ENCODE assay signal across 8 cellular contexts in genomic region chr19:44954278-44954648, GRCh38. TPM values are rescaled to one million over a fixed set of nuclear protein-coding genes. Genes with fewer than 3 reads are reported as not detected.
DNase-seq lines count a peak whose midpoint lies in the region; ATAC-seq, FAIRE-seq and TF ChIP-seq lines count a peak whose summit lies in the region.

No MANE protein-coding gene starts in this region.

- POLR2A ChIA-PET in activated naive CD8-positive, alpha-beta T cell treated with anti-CD3 and anti-CD28 coated beads, Interleukin-2, amount 10 ng/mL, durations not matched to agents 7 days and 5 days (lab: Charles Lee) = interaction anchor here (0.6 to 1.5 kb wide), 6 partner anchors 47 to 224 kb away, joined by 3 to 6 read pairs (median 4); partner anchors contain the start of genes BLOC1S3, CLASRP and TRAPPC6A
- POLR2A ChIA-PET in HepG2 (lab: Yijun Ruan, JAX) = interaction anchor here (0.7 to 5.2 kb wide), 17 partner anchors 8 to 143 kb away, joined by 3 to 57 read pairs (median 6); partner anchors contain the start of genes APOC1, APOC2, APOE and CLASRP

- H3K9me3 ChIP-seq in HepG2 (ENCODE audit: low read length) (no peaks in the 10 kb centered on the region), tibial nerve (no peaks in the 10 kb centered on the region)

- peak overlapping the region; percentile 97 for H3K4me3 Mint-ChIP-seq in activated T-cell treated with anti-CD3 and anti-CD28 coated beads, Interleukin-2, amount 50 U/mL, for 4 hours
- peak overlapping the region; percentile 92 for H3K4me3 Mint-ChIP-seq in activated naive CD8-positive, alpha-beta T cell treated with anti-CD3 and anti-CD28 coated beads, Interleukin-2, amount 10 ng/mL, durations not matched to agents 7 days and 5 days

- ATAC-seq in activated T-cell treated with anti-CD3 and anti-CD28 coated beads, Interleukin-2, amount 50 U/mL, for 4 hours = no peak
- peak; percentile 4 for ATAC-seq in activated naive CD8-positive, alpha-beta T cell treated with anti-CD3 and anti-CD28 coated beads, Interleukin-2, amount 10 ng/mL, durations not matched to agents 7 days and 5 days (ENCODE audit: low read depth)
- no peak for ATAC-seq in HepG2

- peak overlapping the region; percentile 91 for H3K27ac ChIP-seq in HepG2 (ENCODE audit: extremely low read length, insufficient read depth, low read length)
- peak overlapping the region; percentile 80 to 97 (median 88) for H3K27ac ChIP-seq in tibial nerve

- BruUV-seq in HepG2 (replicated peaks; lab: Mats Ljungman, UMichigan) = no TSS peak

- H3K4me2 ChIP-seq in HepG2 (ENCODE audit: low read depth, low read length) = peak overlapping the region; percentile 85

- DNase-seq in activated T-cell treated with anti-CD3 and anti-CD28 coated beads, Interleukin-2, amount 50 U/mL, for 4 hours = no peak
- no peak for DNase-seq in activated T-cell treated with anti-CD3 and anti-CD28 coated beads, Interleukin-2, amount 50 U/mL, for 1 hour
- no peak for DNase-seq in activated naive CD8-positive, alpha-beta T cell treated with anti-CD3 and anti-CD28 coated beads, Interleukin-2, amount 10 ng/mL, durations not matched to agents 7 days and 5 days
- no peak for DNase-seq in HepG2 (ENCODE audit: low spot score)
- no peak for DNase-seq in tibial nerve (ENCODE audit: low spot score in 2 of 2)
- DNase-seq in NCI-H510A (lab: John Stamatoyannopoulos, UW) = no peak
- no peak for DNase-seq in NCI-H2029 (lab: John Stamatoyannopoulos, UW)
- DNase-seq in NCI-H2081 treated with DMSO at 0.1 percent for 48 hours (lab: John Stamatoyannopoulos, UW) = no peak

- peaks cover 19% of the 10 kb centered on the region for H4K20me1 ChIP-seq in HepG2 (ENCODE audit: insufficient read depth, low read length)

- H3K36me3 Mint-ChIP-seq in activated T-cell treated with anti-CD3 and anti-CD28 coated beads, Interleukin-2, amount 50 U/mL, for 4 hours (ENCODE audit: insufficient read depth) = peaks cover 3% of the 10 kb centered on the region
- H3K36me3 Mint-ChIP-seq in activated naive CD8-positive, alpha-beta T cell treated with anti-CD3 and anti-CD28 coated beads, Interleukin-2, amount 10 ng/mL, durations not matched to agents 7 days and 5 days = no peaks in the 10 kb centered on the region

- peak overlapping the region; percentile 98 for H3K27ac Mint-ChIP-seq in activated naive CD8-positive, alpha-beta T cell treated with anti-CD3 and anti-CD28 coated beads, Interleukin-2, amount 10 ng/mL, durations not matched to agents 7 days and 5 days

- H3K4me1 Mint-ChIP-seq in activated T-cell treated with anti-CD3 and anti-CD28 coated beads, Interleukin-2, amount 50 U/mL, for 4 hours (ENCODE audit: low read depth) = peaks cover 40% of the 10 kb centered on the region
- H3K4me1 Mint-ChIP-seq in activated naive CD8-positive, alpha-beta T cell treated with anti-CD3 and anti-CD28 coated beads, Interleukin-2, amount 10 ng/mL, durations not matched to agents 7 days and 5 days = peaks cover 30% of the 10 kb centered on the region

- H3K9me3 Mint-ChIP-seq in activated T-cell treated with anti-CD3 and anti-CD28 coated beads, Interleukin-2, amount 50 U/mL, for 4 hours = no peaks in the 10 kb centered on the region
- H3K9me3 Mint-ChIP-seq in activated naive CD8-positive, alpha-beta T cell treated with anti-CD3 and anti-CD28 coated beads, Interleukin-2, amount 10 ng/mL, durations not matched to agents 7 days and 5 days = no peaks in the 10 kb centered on the region

- no peak for FAIRE-seq in HepG2 (lab: Jason Lieb, UNC)

- TF ChIP-seq CTCF in HepG2 (CRISPR knock-in tag; IDR thresholded peaks at IDR 0.05) (no peak), tibial nerve (IDR thresholded peaks at IDR 0.05) (no peak)

- H3K4me1 ChIP-seq in HepG2 (ENCODE audit: insufficient read depth, low read length) (peaks cover 78% of the 10 kb centered on the region), tibial nerve (peaks cover 0 to 72% (median 32%) of the 10 kb centered on the region in 4 donors)

- intact Hi-C loops in HepG2 (cut with micrococcal nuclease; ENCODE audit: unreplicated experiment) = loop anchor here (10.0 kb wide), 1 partner anchor 109 kb away; the partner anchor contains the start of gene NECTIN2

- H3K27me3 ChIP-seq in HepG2 (ENCODE audit: control insufficient read depth in 1 of 2, insufficient read depth in 2 of 2, low read length in 2 of 2) (no peaks in the 10 kb centered on the region; a peak in 1 of 5 replicates), tibial nerve (no peaks in the 10 kb centered on the region)

- TF ChIP-seq POLR2A in HepG2 (IDR thresholded peaks at IDR 0.05; ENCODE audit: insufficient read depth in 1 of 2, low read depth in 2 of 2, low read length in 2 of 2) (no peak), tibial nerve (IDR thresholded peaks at IDR 0.05) (no peak)

- H3K36me3 ChIP-seq in HepG2 (replicated peaks in 1 of 2; ENCODE audit: control insufficient read depth in 1 of 2, insufficient read depth in 2 of 2, low read length in 2 of 2) = peaks cover 0 to 1% of the 10 kb centered on the region in 2 experiments; a peak in 3 of 5 replicates
- peaks cover 0 to 14% (median 0%) of the 10 kb centered on the region in 3 donors for H3K36me3 ChIP-seq in tibial nerve

- CTCF ChIA-PET in HepG2 (lab: Yijun Ruan, JAX; ENCODE audit: low intra/inter-chr PET ratio, low total read pairs) = no interaction called here

- H3K27me3 Mint-ChIP-seq in activated T-cell treated with anti-CD3 and anti-CD28 coated beads, Interleukin-2, amount 50 U/mL, for 4 hours (ENCODE audit: low read depth) = no peaks in the 10 kb centered on the region
- no peaks in the 10 kb centered on the region for H3K27me3 Mint-ChIP-seq in activated naive CD8-positive, alpha-beta T cell treated with anti-CD3 and anti-CD28 coated beads, Interleukin-2, amount 10 ng/mL, durations not matched to agents 7 days and 5 days

- no peak for TF ChIP-seq RAD21 in HepG2 (CRISPR knock-in tag; IDR thresholded peaks at IDR 0.05)

- TF ChIP-seq EP300 in HepG2 (IDR thresholded peaks at IDR 0.05; ENCODE audit: low read depth in 2 of 2, low read length in 2 of 2) (no peak), HepG2 (CRISPR knock-in tag; IDR thresholded peaks at IDR 0.05; ENCODE audit: borderline replicate concordance) (no peak), tibial nerve (IDR thresholded peaks at IDR 0.05) (no peak)

- H2AFZ ChIP-seq in HepG2 (ENCODE audit: low read length) = no peak overlapping the region

- H3K9ac ChIP-seq in HepG2 (ENCODE audit: insufficient read depth, low read depth, low read length) = peak overlapping the region; percentile 97

- WGBS in HepG2 (ENCODE audit: low lambda C conversion rate) = 53% methylated on average over 10 of the region's 13 CpGs
- 30 to 37% methylated on average over 13 of the region's 13 CpGs for WGBS in tibial nerve, 2 donors

- in situ Hi-C loops in HepG2 (cut with HindIII; ENCODE audit: extremely low pct_ligation_motif_present, low pct_unique_long_range_greater_than_20kb) = no loop called here

- peaks cover 43% of the 10 kb centered on the region for H3K79me2 ChIP-seq in HepG2 (ENCODE audit: insufficient read depth, low read length)

- peak overlapping the region; percentile 93 to 100 (median 99) for H3K4me3 ChIP-seq in HepG2 (replicated peaks in 1 of 3; ENCODE audit: insufficient read depth in 1 of 3, low read depth in 2 of 3, low read length in 3 of 3)
- peak overlapping the region; percentile 64 to 100 (median 72) for H3K4me3 ChIP-seq in tibial nerve

RNA-seq across cellular contexts. Expression of gene CLPTM1, which starts 0.9 kb away (rescaled TPM):
- 100 to 1,000 TPM; 103 to 117 (median 112) TPM for total RNA-seq in activated T-cell treated with anti-CD3 and anti-CD28 coated beads, Interleukin-2, amount 50 U/mL, for 4 hours
- total RNA-seq in activated naive CD8-positive, alpha-beta T cell treated with anti-CD3 and anti-CD28 coated beads, Interleukin-2, amount 10 ng/mL, durations not matched to agents 7 days and 5 days = 10 to 100 TPM; 63.8 to 65.3 TPM
- 15.3 and 34.9 TPM in 2 replicates for total RNA-seq in HepG2 (2016; rRNA removed; fragmentation: Illumina TruSeq; extraction: Trizol)
- 27.3 and 28.2 TPM in 2 replicates for total RNA-seq in HepG2 (2016; cell fraction: cytosol; rRNA removed; fragmentation: Illumina TruSeq; extraction: Trizol; ENCODE audit: low read depth)
- 11.3 and 34.3 TPM in 2 replicates for total RNA-seq in HepG2 (2016; cell fraction: insoluble cytoplasmic fraction; rRNA removed; fragmentation: Illumina TruSeq; extraction: Trizol)
- 34.7 and 36.6 TPM in 2 replicates for total RNA-seq in HepG2 (2016; cell fraction: membrane; rRNA removed; fragmentation: Illumina TruSeq; extraction: Trizol)
- 39.5 and 48.5 TPM in 2 replicates for total RNA-seq in HepG2 (2016; cell fraction: nucleus; rRNA removed; fragmentation: Illumina TruSeq; extraction: Trizol)
- polyA plus RNA-seq in HepG2 (2011; rRNA removed) = 42.8 and 56.1 TPM in 2 replicates
- 38.9 and 40.3 TPM in 2 replicates for polyA plus RNA-seq in HepG2 (2011; cell fraction: cytosol; rRNA removed)
- polyA plus RNA-seq in HepG2 (2011; cell fraction: nucleus; rRNA removed) = 117 and 132 TPM in 2 replicates
- 32.5 and 40.5 TPM in 2 replicates for polyA plus RNA-seq in HepG2 (2012)
- 33.5 and 37.0 TPM in 2 replicates for polyA plus RNA-seq in HepG2 (2016; cell fraction: cytosol; fragmentation: Illumina TruSeq; extraction: Trizol; ENCODE audit: low read depth)
- polyA plus RNA-seq in HepG2 (2016; cell fraction: insoluble cytoplasmic fraction; fragmentation: Illumina TruSeq; extraction: Trizol; ENCODE audit: low read depth) = 22.9 and 28.7 TPM in 2 replicates
- polyA plus RNA-seq in HepG2 (2016; cell fraction: membrane; fragmentation: Illumina TruSeq; extraction: Trizol; ENCODE audit: low read depth) = 44.9 and 55.2 TPM in 2 replicates
- polyA plus RNA-seq in HepG2 (2016; cell fraction: nucleus; fragmentation: Illumina TruSeq; extraction: Trizol; ENCODE audit: insufficient read depth, low read depth) = 136 and 144 TPM in 2 replicates
- 77.0 and 78.9 TPM in 2 replicates for polyA minus RNA-seq in HepG2 (2011; rRNA and poly(A)+ RNA removed; ENCODE audit: low replicate concordance)
- polyA minus RNA-seq in HepG2 (2011; cell fraction: cytosol; rRNA and poly(A)+ RNA removed) = 27.3 and 31.6 TPM in 2 replicates
- 27.8 and 32.1 TPM in 2 replicates for polyA minus RNA-seq in HepG2 (2011; cell fraction: nucleus; rRNA and poly(A)+ RNA removed)
- total RNA-seq in tibial nerve = 10 to 100 TPM; 52.3 to 89.4 (median 74.5) TPM

RNA-seq across cellular contexts. Expression of gene APOC2, which starts 8.4 kb away (rescaled TPM):
- total RNA-seq in activated T-cell treated with anti-CD3 and anti-CD28 coated beads, Interleukin-2, amount 50 U/mL, for 4 hours = not detected
- total RNA-seq in activated naive CD8-positive, alpha-beta T cell treated with anti-CD3 and anti-CD28 coated beads, Interleukin-2, amount 10 ng/mL, durations not matched to agents 7 days and 5 days = not detected
- total RNA-seq in HepG2 (2016; rRNA removed; fragmentation: Illumina TruSeq; extraction: Trizol) (276 and 407 TPM in 2 replicates), tibial nerve (1 to 10 TPM in 1 of 4 donors, under 1 TPM in 1, not detected in 2; 0.90 to 2.0 TPM)
- total RNA-seq in HepG2 (2016; cell fraction: cytosol; rRNA removed; fragmentation: Illumina TruSeq; extraction: Trizol; ENCODE audit: low read depth) = 212 and 282 TPM in 2 replicates
- total RNA-seq in HepG2 (2016; cell fraction: insoluble cytoplasmic fraction; rRNA removed; fragmentation: Illumina TruSeq; extraction: Trizol) = 251 and 383 TPM in 2 replicates
- 259 and 332 TPM in 2 replicates for total RNA-seq in HepG2 (2016; cell fraction: membrane; rRNA removed; fragmentation: Illumina TruSeq; extraction: Trizol)
- 222 and 283 TPM in 2 replicates for total RNA-seq in HepG2 (2016; cell fraction: nucleus; rRNA removed; fragmentation: Illumina TruSeq; extraction: Trizol)
- 1,401 and 1,802 TPM in 2 replicates for polyA plus RNA-seq in HepG2 (2011; rRNA removed)
- 1,265 and 1,297 TPM in 2 replicates for polyA plus RNA-seq in HepG2 (2011; cell fraction: cytosol; rRNA removed)
- polyA plus RNA-seq in HepG2 (2011; cell fraction: nucleus; rRNA removed) = 293 and 474 TPM in 2 replicates
- polyA plus RNA-seq in HepG2 (2012) = 632 and 749 TPM in 2 replicates
- polyA plus RNA-seq in HepG2 (2016; cell fraction: cytosol; fragmentation: Illumina TruSeq; extraction: Trizol; ENCODE audit: low read depth) = 426 and 489 TPM in 2 replicates
- polyA plus RNA-seq in HepG2 (2016; cell fraction: insoluble cytoplasmic fraction; fragmentation: Illumina TruSeq; extraction: Trizol; ENCODE audit: low read depth) = 402 and 416 TPM in 2 replicates
- 440 and 475 TPM in 2 replicates for polyA plus RNA-seq in HepG2 (2016; cell fraction: membrane; fragmentation: Illumina TruSeq; extraction: Trizol; ENCODE audit: low read depth)
- polyA plus RNA-seq in HepG2 (2016; cell fraction: nucleus; fragmentation: Illumina TruSeq; extraction: Trizol; ENCODE audit: insufficient read depth, low read depth) = 666 and 708 TPM in 2 replicates
- 342 TPM in 1 of 2 replicates, not detected in the other for polyA minus RNA-seq in HepG2 (2011; rRNA and poly(A)+ RNA removed; ENCODE audit: low replicate concordance)
- polyA minus RNA-seq in HepG2 (2011; cell fraction: cytosol; rRNA and poly(A)+ RNA removed) = 188 and 260 TPM in 2 replicates
- 75.2 and 130 TPM in 2 replicates for polyA minus RNA-seq in HepG2 (2011; cell fraction: nucleus; rRNA and poly(A)+ RNA removed)

RNA-seq across cellular contexts. Expression of gene APOC4, which starts 12.2 kb away (rescaled TPM):
- not detected for total RNA-seq in activated T-cell treated with anti-CD3 and anti-CD28 coated beads, Interleukin-2, amount 50 U/mL, for 4 hours
- total RNA-seq in activated naive CD8-positive, alpha-beta T cell treated with anti-CD3 and anti-CD28 coated beads, Interleukin-2, amount 10 ng/mL, durations not matched to agents 7 days and 5 days = not detected
- total RNA-seq in HepG2 (2016; rRNA removed; fragmentation: Illumina TruSeq; extraction: Trizol) (0.46 TPM in 1 of 2 replicates, not detected in the other), tibial nerve (not detected)
- 0.79 TPM in 1 of 2 replicates, not detected in the other for total RNA-seq in HepG2 (2016; cell fraction: cytosol; rRNA removed; fragmentation: Illumina TruSeq; extraction: Trizol; ENCODE audit: low read depth)
- total RNA-seq in HepG2 (2016; cell fraction: insoluble cytoplasmic fraction; rRNA removed; fragmentation: Illumina TruSeq; extraction: Trizol) = 1.1 TPM in 1 of 2 replicates, not detected in the other
- 0.49 and 0.72 TPM in 2 replicates for total RNA-seq in HepG2 (2016; cell fraction: membrane; rRNA removed; fragmentation: Illumina TruSeq; extraction: Trizol)
- total RNA-seq in HepG2 (2016; cell fraction: nucleus; rRNA removed; fragmentation: Illumina TruSeq; extraction: Trizol) = not detected in 2 replicates
- not detected in 2 replicates for polyA plus RNA-seq in HepG2 (2011; rRNA removed)
- polyA plus RNA-seq in HepG2 (2011; cell fraction: cytosol; rRNA removed) = not detected in 2 replicates
- polyA plus RNA-seq in HepG2 (2011; cell fraction: nucleus; rRNA removed) = not detected in 2 replicates
- not detected in 2 replicates for polyA plus RNA-seq in HepG2 (2012)
- 0.45 and 0.79 TPM in 2 replicates for polyA plus RNA-seq in HepG2 (2016; cell fraction: cytosol; fragmentation: Illumina TruSeq; extraction: Trizol; ENCODE audit: low read depth)
- not detected in 2 replicates for polyA plus RNA-seq in HepG2 (2016; cell fraction: insoluble cytoplasmic fraction; fragmentation: Illumina TruSeq; extraction: Trizol; ENCODE audit: low read depth)
- 0.41 TPM in 1 of 2 replicates, not detected in the other for polyA plus RNA-seq in HepG2 (2016; cell fraction: membrane; fragmentation: Illumina TruSeq; extraction: Trizol; ENCODE audit: low read depth)
- not detected in 2 replicates for polyA plus RNA-seq in HepG2 (2016; cell fraction: nucleus; fragmentation: Illumina TruSeq; extraction: Trizol; ENCODE audit: insufficient read depth, low read depth)
- polyA minus RNA-seq in HepG2 (2011; rRNA and poly(A)+ RNA removed; ENCODE audit: low replicate concordance) = not detected in 2 replicates
- not detected in 2 replicates for polyA minus RNA-seq in HepG2 (2011; cell fraction: cytosol; rRNA and poly(A)+ RNA removed)
- not detected in 2 replicates for polyA minus RNA-seq in HepG2 (2011; cell fraction: nucleus; rRNA and poly(A)+ RNA removed)

RNA-seq across cellular contexts. Expression of gene APOC1, which starts 39.9 kb away (rescaled TPM):
- 1 to 10 TPM; 1.3 to 4.8 (median 4.2) TPM for total RNA-seq in activated T-cell treated with anti-CD3 and anti-CD28 coated beads, Interleukin-2, amount 50 U/mL, for 4 hours
- 10 to 100 TPM; 11.6 to 12.7 TPM for total RNA-seq in activated naive CD8-positive, alpha-beta T cell treated with anti-CD3 and anti-CD28 coated beads, Interleukin-2, amount 10 ng/mL, durations not matched to agents 7 days and 5 days
- total RNA-seq in HepG2 (2016; rRNA removed; fragmentation: Illumina TruSeq; extraction: Trizol) (417 and 600 TPM in 2 replicates), tibial nerve (100 to 1,000 TPM in 1 of 4 donors, 10 to 100 TPM in 3; 17.2 to 213 (median 49.9) TPM)
- 534 and 640 TPM in 2 replicates for total RNA-seq in HepG2 (2016; cell fraction: cytosol; rRNA removed; fragmentation: Illumina TruSeq; extraction: Trizol; ENCODE audit: low read depth)
- 415 and 575 TPM in 2 replicates for total RNA-seq in HepG2 (2016; cell fraction: insoluble cytoplasmic fraction; rRNA removed; fragmentation: Illumina TruSeq; extraction: Trizol)
- total RNA-seq in HepG2 (2016; cell fraction: membrane; rRNA removed; fragmentation: Illumina TruSeq; extraction: Trizol) = 550 and 704 TPM in 2 replicates
- 303 and 371 TPM in 2 replicates for total RNA-seq in HepG2 (2016; cell fraction: nucleus; rRNA removed; fragmentation: Illumina TruSeq; extraction: Trizol)
- 1,235 and 1,480 TPM in 2 replicates for polyA plus RNA-seq in HepG2 (2011; rRNA removed)
- polyA plus RNA-seq in HepG2 (2011; cell fraction: cytosol; rRNA removed) = 789 and 856 TPM in 2 replicates
- polyA plus RNA-seq in HepG2 (2011; cell fraction: nucleus; rRNA removed) = 221 and 239 TPM in 2 replicates
- polyA plus RNA-seq in HepG2 (2012) = 609 and 1,000 TPM in 2 replicates
- polyA plus RNA-seq in HepG2 (2016; cell fraction: cytosol; fragmentation: Illumina TruSeq; extraction: Trizol; ENCODE audit: low read depth) = 629 and 790 TPM in 2 replicates
- 381 and 408 TPM in 2 replicates for polyA plus RNA-seq in HepG2 (2016; cell fraction: insoluble cytoplasmic fraction; fragmentation: Illumina TruSeq; extraction: Trizol; ENCODE audit: low read depth)
- polyA plus RNA-seq in HepG2 (2016; cell fraction: membrane; fragmentation: Illumina TruSeq; extraction: Trizol; ENCODE audit: low read depth) = 501 and 616 TPM in 2 replicates
- polyA plus RNA-seq in HepG2 (2016; cell fraction: nucleus; fragmentation: Illumina TruSeq; extraction: Trizol; ENCODE audit: insufficient read depth, low read depth) = 540 and 648 TPM in 2 replicates
- polyA minus RNA-seq in HepG2 (2011; rRNA and poly(A)+ RNA removed; ENCODE audit: low replicate concordance) = 364 TPM in 1 of 2 replicates, not detected in the other
- polyA minus RNA-seq in HepG2 (2011; cell fraction: cytosol; rRNA and poly(A)+ RNA removed) = 191 and 220 TPM in 2 replicates
- polyA minus RNA-seq in HepG2 (2011; cell fraction: nucleus; rRNA and poly(A)+ RNA removed) = 50.5 and 79.1 TPM in 2 replicates

RNA-seq across cellular contexts. Expression of gene RELB, which starts 47.0 kb away (rescaled TPM):
- 100 to 1,000 TPM; 128 to 137 (median 129) TPM for total RNA-seq in activated T-cell treated with anti-CD3 and anti-CD28 coated beads, Interleukin-2, amount 50 U/mL, for 4 hours
- total RNA-seq in activated naive CD8-positive, alpha-beta T cell treated with anti-CD3 and anti-CD28 coated beads, Interleukin-2, amount 10 ng/mL, durations not matched to agents 7 days and 5 days = 10 to 100 TPM; 20.8 to 24.2 TPM
- total RNA-seq in HepG2 (2016; rRNA removed; fragmentation: Illumina TruSeq; extraction: Trizol) = 2.8 and 3.5 TPM in 2 replicates
- 3.4 and 3.5 TPM in 2 replicates for total RNA-seq in HepG2 (2016; cell fraction: cytosol; rRNA removed; fragmentation: Illumina TruSeq; extraction: Trizol; ENCODE audit: low read depth)
- 2.1 and 3.6 TPM in 2 replicates for total RNA-seq in HepG2 (2016; cell fraction: insoluble cytoplasmic fraction; rRNA removed; fragmentation: Illumina TruSeq; extraction: Trizol)
- total RNA-seq in HepG2 (2016; cell fraction: membrane; rRNA removed; fragmentation: Illumina TruSeq; extraction: Trizol) = 3.6 and 5.1 TPM in 2 replicates
- 2.2 and 2.8 TPM in 2 replicates for total RNA-seq in HepG2 (2016; cell fraction: nucleus; rRNA removed; fragmentation: Illumina TruSeq; extraction: Trizol)
- 1.9 and 4.2 TPM in 2 replicates for polyA plus RNA-seq in HepG2 (2011; rRNA removed)
- 3.2 and 3.4 TPM in 2 replicates for polyA plus RNA-seq in HepG2 (2011; cell fraction: cytosol; rRNA removed)
- polyA plus RNA-seq in HepG2 (2011; cell fraction: nucleus; rRNA removed) = 4.8 and 4.9 TPM in 2 replicates
- 2.1 and 2.5 TPM in 2 replicates for polyA plus RNA-seq in HepG2 (2012)
- polyA plus RNA-seq in HepG2 (2016; cell fraction: cytosol; fragmentation: Illumina TruSeq; extraction: Trizol; ENCODE audit: low read depth) = 3.3 and 3.8 TPM in 2 replicates
- 4.2 TPM in 2 replicates for polyA plus RNA-seq in HepG2 (2016; cell fraction: insoluble cytoplasmic fraction; fragmentation: Illumina TruSeq; extraction: Trizol; ENCODE audit: low read depth)
- 3.7 and 4.3 TPM in 2 replicates for polyA plus RNA-seq in HepG2 (2016; cell fraction: membrane; fragmentation: Illumina TruSeq; extraction: Trizol; ENCODE audit: low read depth)
- polyA plus RNA-seq in HepG2 (2016; cell fraction: nucleus; fragmentation: Illumina TruSeq; extraction: Trizol; ENCODE audit: insufficient read depth, low read depth) = 4.4 and 6.2 TPM in 2 replicates
- 2.7 and 6.0 TPM in 2 replicates for polyA minus RNA-seq in HepG2 (2011; rRNA and poly(A)+ RNA removed; ENCODE audit: low replicate concordance)
- 3.1 and 5.8 TPM in 2 replicates for polyA minus RNA-seq in HepG2 (2011; cell fraction: cytosol; rRNA and poly(A)+ RNA removed)
- polyA minus RNA-seq in HepG2 (2011; cell fraction: nucleus; rRNA and poly(A)+ RNA removed) = 2.1 and 2.2 TPM in 2 replicates
- total RNA-seq in tibial nerve = 10 to 100 TPM in 2 of 4 donors, 1 to 10 TPM in 2; 4.2 to 14.9 (median 9.9) TPM

Comparison
In these comparisons a context has a peak if more than half of its experiments do, and no peak if none do; other contexts are left out.
1. RNA of gene APOC2, which starts 8.4 kb away (total RNA-seq): 212 to 407 TPM in HepG2; 0.90 to 2.0 TPM in tibial nerve, not detected in activated T-cell treated with anti-CD3 and anti-CD28 coated beads, Interleukin-2, amount 50 U/mL, for 4 hours and not detected in activated naive CD8-positive, alpha-beta T cell treated with anti-CD3 and anti-CD28 coated beads, Interleukin-2, amount 10 ng/mL, durations not matched to agents 7 days and 5 days; every median in the first group is over 10 times any median in the second.